27 cellular contexts compared by ENCODE assay signal in the genomic region with DNA sequence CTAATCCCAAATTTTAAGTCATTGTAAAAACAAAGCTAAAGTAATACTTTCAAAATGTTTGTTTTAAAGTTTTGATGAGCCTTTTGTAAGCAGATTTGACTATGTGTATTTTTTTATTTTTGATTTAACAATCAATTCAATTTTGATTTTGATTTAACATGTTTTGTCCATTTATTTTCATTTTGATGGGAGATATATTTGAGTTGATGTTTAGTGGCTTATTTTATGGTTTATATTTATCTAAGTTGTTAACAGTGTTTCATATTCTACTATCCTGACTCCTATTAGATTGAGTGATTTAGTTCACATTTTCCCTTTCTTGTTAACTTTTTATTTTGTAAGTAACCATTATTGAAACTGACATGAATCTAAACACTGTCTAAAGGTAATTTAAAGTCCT.
"Had no signal": no experiment of that assay in that cellular context is flagged by ENCODE, and none has a peak within 500 bp of the region (broad histone marks: within the 10 kb centered on the region; RNA-seq: fewer than 3 reads in every experiment).

No MANE protein-coding gene starts in this region.

- H3K4me3 ChIP-seq: stomach, suprapubic skin, testis, thoracic aorta, thyroid gland, tibial artery, tibial nerve, transverse colon, upper lobe of left lung, upper lobe of right lung, uterus, vagina had no signal

- H3K27me3 ChIP-seq: suprapubic skin, testis, thyroid gland, tibial artery, tibial nerve, upper lobe of left lung, uterus, vagina had no signal

- H3K4me1 ChIP-seq: testis, uterus had no signal

- H3K27ac ChIP-seq: stomach, suprapubic skin, testis, thoracic aorta, tibial artery, tibial nerve, transverse colon, upper lobe of left lung, upper lobe of right lung, uterus, vagina had no signal

- H3K36me3 ChIP-seq: stomach, suprapubic skin, thoracic aorta, thyroid gland, tibial artery, tibial nerve, transverse colon, upper lobe of left lung, upper lobe of right lung, uterus, vagina had no signal

- ATAC-seq: stimulated activated effector memory CD8-positive, alpha-beta T cell treated with anti-CD3 and anti-CD28 coated beads, Interleukin-12 subunit alpha, Interleukin-12 subunit beta, amount 100 ng/mL, for 72 hours; stimulated activated memory B cell treated with anti-CD40 and anti-IgM and Interleukin-4, amounts not matched to agents 10 μg/mL and 1 μg/mL and 100 μg/mL, for 72 hours; stimulated activated naive B cell treated with anti-CD40 and anti-IgM and Interleukin-4, amounts not matched to agents 10 μg/mL and 1 μg/mL and 100 μg/mL, for 72 hours; stimulated activated naive CD8-positive, alpha-beta T cell treated with anti-CD3 and anti-CD28 coated beads, Interleukin-15, amount 100 ng/mL, for 72 hours; stimulated activated naive CD8-positive, alpha-beta T cell treated with anti-CD3 and anti-CD28 coated beads, Interleukin-15, Interleukin-2, amounts not matched to agents 100 U/mL and 50 U/mL, for 24 hours; upper lobe of right lung had no signal

- FAIRE-seq: urothelium cell line had no signal

- DNase-seq: stimulated activated CD4-positive, alpha-beta T cell treated with anti-CD3 and anti-CD28 coated beads, Interleukin-2, amount 100 ng/mL, for 48 hours; stimulated activated CD4-positive, alpha-beta T cell treated with anti-CD3 and anti-CD28 coated beads, Interleukin-4, amount 100 ng/mL, for 1 hour; stimulated activated CD4-positive, alpha-beta T cell treated with anti-CD3 and anti-CD28 coated beads, Interleukin-4, amount 100 ng/mL, for 24 hours; stimulated activated CD4-positive, alpha-beta T cell treated with anti-CD3 and anti-CD28 coated beads, Interleukin-4, amount 100 ng/mL, for 4 hours; stimulated activated CD8-positive, alpha-beta memory T cell treated with anti-CD3 and anti-CD28 coated beads, Interleukin-4, amount 100 ng/mL, for 48 hours; stimulated activated naive B cell treated with anti-CD40 and anti-IgM and Interleukin-4, amounts not matched to agents 10 μg/mL and 1 μg/mL and 100 μg/mL, for 72 hours; stimulated activated naive CD4-positive, alpha-beta T cell; stimulated activated naive CD4-positive, alpha-beta T cell treated with Interleukin-2 at 50 U/mL for 16 hours; stimulated activated naive CD8-positive, alpha-beta T cell treated with anti-CD3 and anti-CD28 coated beads, Interleukin-15, amount 100 ng/mL, for 72 hours; stimulated activated naive CD8-positive, alpha-beta T cell treated with anti-CD3 and anti-CD28 coated beads, Interleukin-15, Interleukin-2, amounts not matched to agents 100 U/mL and 50 U/mL, for 24 hours; stomach; substantia nigra; testis; thyroid gland; tibial artery; transverse colon; trophoblast cell; upper lobe of left lung; upper lobe of right lung; uterus had no signal

- H3K9me3 ChIP-seq: stomach, suprapubic skin, testis, thoracic aorta, thyroid gland, tibial artery, tibial nerve, upper lobe of left lung, upper lobe of right lung, uterus, vagina had no signal
